Comparison of ENCODE assay signal across 1 cellular context in the genomic region with DNA sequence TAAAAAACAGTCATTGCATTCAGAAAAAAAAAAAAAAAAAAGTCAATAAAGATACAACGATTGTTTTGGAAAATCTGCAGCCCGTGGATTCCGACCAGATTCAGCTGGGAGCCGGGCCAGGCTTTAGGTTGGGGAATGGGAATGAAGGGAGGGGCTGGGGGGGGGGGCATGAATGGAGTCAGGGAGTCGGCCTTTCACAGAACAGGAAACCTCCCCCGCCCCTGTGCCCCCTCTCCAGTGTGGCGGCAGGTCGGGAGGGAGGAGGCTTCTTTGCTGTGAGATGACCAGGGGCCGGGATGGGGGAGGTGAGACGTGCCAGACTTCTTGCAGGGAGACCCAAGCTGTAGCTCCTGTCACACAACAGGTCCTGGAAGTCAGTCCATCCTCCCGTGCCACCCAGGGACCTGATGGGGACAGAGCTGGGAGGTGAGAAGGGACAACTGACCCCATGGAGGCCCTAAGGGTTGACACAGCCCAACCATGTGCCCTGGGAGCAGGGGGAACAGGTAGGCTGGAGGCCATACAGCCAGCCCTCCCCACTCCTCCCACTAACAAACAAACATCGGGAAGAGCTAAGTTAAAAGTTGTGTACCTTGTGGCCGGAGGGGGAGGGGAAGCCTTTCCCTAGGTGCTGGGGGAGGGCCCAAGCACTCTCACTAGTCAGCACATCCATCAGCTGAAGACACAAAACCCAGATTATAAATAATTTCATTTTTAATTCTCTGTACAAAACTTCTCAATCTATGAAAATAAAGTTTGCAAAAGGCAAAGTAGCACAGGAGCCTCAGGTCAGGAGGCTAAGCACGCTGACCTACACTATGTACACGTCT.
A peak's percentile ranks its signal among the peaks of the same experiment; 100 is the strongest.
TF ChIP-seq lines count a peak whose summit lies in the region.

No MANE protein-coding gene starts in this region.

TF ChIP-seq in H1, 55 proteins besides CTCF, POLR2A, EP300 and RAD21 (continued from another document):
- no peak for TF ChIP-seq RNF2 (IDR thresholded peaks at IDR 0.05; ENCODE audit: borderline replicate concordance, low read depth, low read length, missing control alignments, poor library complexity, severe bottlenecking)
- no peak for TF ChIP-seq TEAD4 (IDR thresholded peaks at IDR 0.05; ENCODE audit: low read depth, low read length)
- TF ChIP-seq, protein P1, sequence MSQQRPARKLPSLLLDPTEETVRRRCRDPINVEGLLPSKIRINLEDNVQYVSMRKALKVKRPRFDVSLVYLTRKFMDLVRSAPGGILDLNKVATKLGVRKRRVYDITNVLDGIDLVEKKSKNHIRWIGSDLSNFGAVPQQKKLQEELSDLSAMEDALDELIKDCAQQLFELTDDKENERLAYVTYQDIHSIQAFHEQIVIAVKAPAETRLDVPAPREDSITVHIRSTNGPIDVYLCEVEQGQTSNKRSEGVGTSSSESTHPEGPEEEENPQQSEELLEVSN (IDR thresholded peaks at IDR 0.05), result no peak
- TF ChIP-seq KDM1A (IDR thresholded peaks at IDR 0.05; ENCODE audit: borderline replicate concordance, low read length), result no peak
- TF ChIP-seq CTBP2 (IDR thresholded peaks at IDR 0.05; ENCODE audit: borderline replicate concordance, insufficient read depth, insufficient read length, low read length), result no peak
- TF ChIP-seq HDAC6 (IDR thresholded peaks at IDR 0.05; ENCODE audit: low read depth, low read length), result no peak
- no peak for TF ChIP-seq CEBPB (IDR thresholded peaks at IDR 0.05; ENCODE audit: low read depth, low read length)
- TF ChIP-seq KDM4A (IDR thresholded peaks at IDR 0.05; ENCODE audit: low read depth, low read length, severe bottlenecking), result no peak
- TF ChIP-seq JUN (IDR thresholded peaks at IDR 0.05; ENCODE audit: low read depth, low read length), result no peak
- TF ChIP-seq SP2 (IDR thresholded peaks at IDR 0.05; ENCODE audit: low read length), result no peak
- TF ChIP-seq BACH1 (IDR thresholded peaks at IDR 0.05; ENCODE audit: low read length), result no peak
- no peak for TF ChIP-seq NRF1 (IDR thresholded peaks at IDR 0.05; ENCODE audit: low read depth, low read length)
- no peak for TF ChIP-seq GABPA (IDR thresholded peaks at IDR 0.05; ENCODE audit: borderline replicate concordance, insufficient read depth, low read length)
- peak; percentile 4 for TF ChIP-seq ASH2L (IDR thresholded peaks at IDR 0.05; ENCODE audit: low read length)
- no peak for TF ChIP-seq CHD1 (IDR thresholded peaks at IDR 0.05; ENCODE audit: low read depth, low read length)
- TF ChIP-seq SIN3A (conservative IDR thresholded peaks at IDR 0.05 in 1 of 2, IDR thresholded peaks at IDR 0.05 in 1 of 2; ENCODE audit: low read depth in 1 of 2, low read length in 2 of 2), result 0 out of 4 replicates have a peak, but pooled peaks of 1 of the 2 experiments have one; percentile 16
- TF ChIP-seq, protein P2, sequence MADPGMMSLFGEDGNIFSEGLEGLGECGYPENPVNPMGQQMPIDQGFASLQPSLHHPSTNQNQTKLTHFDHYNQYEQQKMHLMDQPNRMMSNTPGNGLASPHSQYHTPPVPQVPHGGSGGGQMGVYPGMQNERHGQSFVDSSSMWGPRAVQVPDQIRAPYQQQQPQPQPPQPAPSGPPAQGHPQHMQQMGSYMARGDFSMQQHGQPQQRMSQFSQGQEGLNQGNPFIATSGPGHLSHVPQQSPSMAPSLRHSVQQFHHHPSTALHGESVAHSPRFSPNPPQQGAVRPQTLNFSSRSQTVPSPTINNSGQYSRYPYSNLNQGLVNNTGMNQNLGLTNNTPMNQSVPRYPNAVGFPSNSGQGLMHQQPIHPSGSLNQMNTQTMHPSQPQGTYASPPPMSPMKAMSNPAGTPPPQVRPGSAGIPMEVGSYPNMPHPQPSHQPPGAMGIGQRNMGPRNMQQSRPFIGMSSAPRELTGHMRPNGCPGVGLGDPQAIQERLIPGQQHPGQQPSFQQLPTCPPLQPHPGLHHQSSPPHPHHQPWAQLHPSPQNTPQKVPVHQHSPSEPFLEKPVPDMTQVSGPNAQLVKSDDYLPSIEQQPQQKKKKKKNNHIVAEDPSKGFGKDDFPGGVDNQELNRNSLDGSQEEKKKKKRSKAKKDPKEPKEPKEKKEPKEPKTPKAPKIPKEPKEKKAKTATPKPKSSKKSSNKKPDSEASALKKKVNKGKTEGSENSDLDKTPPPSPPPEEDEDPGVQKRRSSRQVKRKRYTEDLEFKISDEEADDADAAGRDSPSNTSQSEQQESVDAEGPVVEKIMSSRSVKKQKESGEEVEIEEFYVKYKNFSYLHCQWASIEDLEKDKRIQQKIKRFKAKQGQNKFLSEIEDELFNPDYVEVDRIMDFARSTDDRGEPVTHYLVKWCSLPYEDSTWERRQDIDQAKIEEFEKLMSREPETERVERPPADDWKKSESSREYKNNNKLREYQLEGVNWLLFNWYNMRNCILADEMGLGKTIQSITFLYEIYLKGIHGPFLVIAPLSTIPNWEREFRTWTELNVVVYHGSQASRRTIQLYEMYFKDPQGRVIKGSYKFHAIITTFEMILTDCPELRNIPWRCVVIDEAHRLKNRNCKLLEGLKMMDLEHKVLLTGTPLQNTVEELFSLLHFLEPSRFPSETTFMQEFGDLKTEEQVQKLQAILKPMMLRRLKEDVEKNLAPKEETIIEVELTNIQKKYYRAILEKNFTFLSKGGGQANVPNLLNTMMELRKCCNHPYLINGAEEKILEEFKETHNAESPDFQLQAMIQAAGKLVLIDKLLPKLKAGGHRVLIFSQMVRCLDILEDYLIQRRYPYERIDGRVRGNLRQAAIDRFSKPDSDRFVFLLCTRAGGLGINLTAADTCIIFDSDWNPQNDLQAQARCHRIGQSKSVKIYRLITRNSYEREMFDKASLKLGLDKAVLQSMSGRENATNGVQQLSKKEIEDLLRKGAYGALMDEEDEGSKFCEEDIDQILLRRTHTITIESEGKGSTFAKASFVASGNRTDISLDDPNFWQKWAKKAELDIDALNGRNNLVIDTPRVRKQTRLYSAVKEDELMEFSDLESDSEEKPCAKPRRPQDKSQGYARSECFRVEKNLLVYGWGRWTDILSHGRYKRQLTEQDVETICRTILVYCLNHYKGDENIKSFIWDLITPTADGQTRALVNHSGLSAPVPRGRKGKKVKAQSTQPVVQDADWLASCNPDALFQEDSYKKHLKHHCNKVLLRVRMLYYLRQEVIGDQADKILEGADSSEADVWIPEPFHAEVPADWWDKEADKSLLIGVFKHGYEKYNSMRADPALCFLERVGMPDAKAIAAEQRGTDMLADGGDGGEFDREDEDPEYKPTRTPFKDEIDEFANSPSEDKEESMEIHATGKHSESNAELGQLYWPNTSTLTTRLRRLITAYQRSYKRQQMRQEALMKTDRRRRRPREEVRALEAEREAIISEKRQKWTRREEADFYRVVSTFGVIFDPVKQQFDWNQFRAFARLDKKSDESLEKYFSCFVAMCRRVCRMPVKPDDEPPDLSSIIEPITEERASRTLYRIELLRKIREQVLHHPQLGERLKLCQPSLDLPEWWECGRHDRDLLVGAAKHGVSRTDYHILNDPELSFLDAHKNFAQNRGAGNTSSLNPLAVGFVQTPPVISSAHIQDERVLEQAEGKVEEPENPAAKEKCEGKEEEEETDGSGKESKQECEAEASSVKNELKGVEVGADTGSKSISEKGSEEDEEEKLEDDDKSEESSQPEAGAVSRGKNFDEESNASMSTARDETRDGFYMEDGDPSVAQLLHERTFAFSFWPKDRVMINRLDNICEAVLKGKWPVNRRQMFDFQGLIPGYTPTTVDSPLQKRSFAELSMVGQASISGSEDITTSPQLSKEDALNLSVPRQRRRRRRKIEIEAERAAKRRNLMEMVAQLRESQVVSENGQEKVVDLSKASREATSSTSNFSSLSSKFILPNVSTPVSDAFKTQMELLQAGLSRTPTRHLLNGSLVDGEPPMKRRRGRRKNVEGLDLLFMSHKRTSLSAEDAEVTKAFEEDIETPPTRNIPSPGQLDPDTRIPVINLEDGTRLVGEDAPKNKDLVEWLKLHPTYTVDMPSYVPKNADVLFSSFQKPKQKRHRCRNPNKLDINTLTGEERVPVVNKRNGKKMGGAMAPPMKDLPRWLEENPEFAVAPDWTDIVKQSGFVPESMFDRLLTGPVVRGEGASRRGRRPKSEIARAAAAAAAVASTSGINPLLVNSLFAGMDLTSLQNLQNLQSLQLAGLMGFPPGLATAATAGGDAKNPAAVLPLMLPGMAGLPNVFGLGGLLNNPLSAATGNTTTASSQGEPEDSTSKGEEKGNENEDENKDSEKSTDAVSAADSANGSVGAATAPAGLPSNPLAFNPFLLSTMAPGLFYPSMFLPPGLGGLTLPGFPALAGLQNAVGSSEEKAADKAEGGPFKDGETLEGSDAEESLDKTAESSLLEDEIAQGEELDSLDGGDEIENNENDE (IDR thresholded peaks at IDR 0.05; ENCODE audit: insufficient replicate concordance, low read length), result no peak
- TF ChIP-seq BRCA1 (IDR thresholded peaks at IDR 0.05; ENCODE audit: low read depth, low read length), result no peak
- TF ChIP-seq EZH2 (IDR thresholded peaks at IDR 0.05; ENCODE audit: low read depth, low read length, severe bottlenecking), result peak; percentile 7
- no peak for TF ChIP-seq PHF8 (conservative IDR thresholded peaks at IDR 0.05; ENCODE audit: low read depth, low read length)
- no peak for TF ChIP-seq SUZ12 (IDR thresholded peaks at IDR 0.05; ENCODE audit: low read length)
- TF ChIP-seq YY1 (IDR thresholded peaks at IDR 0.05; ENCODE audit: low read depth, low read length), result no peak
- no peak for TF ChIP-seq MAFK (IDR thresholded peaks at IDR 0.05; ENCODE audit: low read depth, low read length)
- TF ChIP-seq EGR1 (IDR thresholded peaks at IDR 0.05; ENCODE audit: borderline replicate concordance, low read depth, low read length), result no peak
- no peak for TF ChIP-seq SP4 (IDR thresholded peaks at IDR 0.05; ENCODE audit: low read length)
TF ChIP-seq in H1: peak in this region for 3.
